17 cellular contexts compared by ENCODE assay signal in genomic region chr10:86752311-86752710, GRCh38. TPM values are rescaled to one million over a fixed set of nuclear protein-coding genes. Genes with fewer than 3 reads are reported as not detected.
DNase-seq lines count a peak whose midpoint lies in the region; ATAC-seq and TF ChIP-seq lines count a peak whose summit lies in the region.
"Had no signal": no experiment of that assay in that cellular context is flagged by ENCODE, and none has a peak within 500 bp of the region (broad histone marks: within the 10 kb centered on the region; RNA-seq: fewer than 3 reads in every experiment).

No MANE protein-coding gene starts in this region.

- H3K36me3 Mint-ChIP-seq in H9 (ENCODE audit: insufficient read depth in 1 of 3, low read depth in 3 of 3) (peaks cover 2 to 10% (median 3%) of the 10 kb centered on the region in 3 experiments; a peak in 5 of 7 replicates), T-helper 17 cell (ENCODE audit: low read depth) (peaks cover under 1% of the 10 kb centered on the region)

- no peaks in the 10 kb centered on the region for H3K9me3 Mint-ChIP-seq in H9
- H3K9me3 Mint-ChIP-seq: dendritic cell treated with granulocyte-macrophage colony-stimulating factor and Interleukin-4, amounts not matched to agents 40 ng/mL and 50 ng/mL, for 4 days had no signal

- H3K9ac ChIP-seq in H9 (ENCODE audit: extremely low read depth, insufficient read length, low read length) (no peak overlapping the region), muscle layer of colon (ENCODE audit: low read length) (no peak overlapping the region)

- H4K20me1 ChIP-seq in H9 (ENCODE audit: control insufficient read depth, insufficient read depth, insufficient read length): peaks cover 4% of the 10 kb centered on the region

- H2BK120ac ChIP-seq in H9 (ENCODE audit: low read depth, low read length, poor library complexity, severe bottlenecking): no peak overlapping the region

- H3K4me1 ChIP-seq in H9 (ENCODE audit: insufficient read depth, low read length): peaks cover 1% of the 10 kb centered on the region; the same call in 1 of the 2 replicates
- H3K4me1 ChIP-seq in muscle layer of colon (ENCODE audit: insufficient read depth, low read length): peaks cover 15% of the 10 kb centered on the region

- H3K9me3 ChIP-seq in H9 (ENCODE audit: control insufficient read depth, low read depth, low read length) (no peaks in the 10 kb centered on the region), T-helper 17 cell (ENCODE audit: control insufficient read depth, low read length, poor library complexity, severe bottlenecking) (no peaks in the 10 kb centered on the region), muscle layer of colon (ENCODE audit: low read length) (no peaks in the 10 kb centered on the region)
- H3K9me3 ChIP-seq: neutrophil had no signal

- no peak overlapping the region for H3K4ac ChIP-seq in H9 (ENCODE audit: low read depth, low read length)

- H3T11ph ChIP-seq in H9 (ENCODE audit: low read length): no peak overlapping the region

- H2BK15ac ChIP-seq in H9 (ENCODE audit: low read depth, low read length): no peak overlapping the region

- H3K27me3 Mint-ChIP-seq in H9 (ENCODE audit: low read depth) (no peaks in the 10 kb centered on the region), T-helper 17 cell (no peaks in the 10 kb centered on the region)

- H4K8ac ChIP-seq in H9 (replicated peaks; ENCODE audit: insufficient read length, low read depth, low read length): no peak overlapping the region

- H4K5ac ChIP-seq in H9 (ENCODE audit: insufficient read length, low read depth, low read length): no peak overlapping the region

- H3K4me2 ChIP-seq in H9 (ENCODE audit: insufficient read depth, insufficient read length, low read length): no peak overlapping the region

- no peak overlapping the region for H2BK20ac ChIP-seq in H9 (ENCODE audit: low read depth, low read length, poor library complexity, severe bottlenecking)

- no peak overlapping the region for H3K4me3 ChIP-seq in muscle layer of colon (ENCODE audit: low read depth in 1 of 2, low read length in 2 of 2)

- no peak overlapping the region for H3K27ac ChIP-seq in H9 (ENCODE audit: insufficient read length, low read depth, low read length)
- peak overlapping the region; percentile 47 for H3K27ac ChIP-seq in muscle layer of colon (ENCODE audit: low read depth, low read length)
- H3K27ac ChIP-seq: neutrophil had no signal

- H2AK5ac ChIP-seq in H9 (ENCODE audit: insufficient read length, low read length): no peak overlapping the region

- DNase-seq in COR-L47 (lab: John Stamatoyannopoulos, UW) (peak; percentile 20), H9 (no peak), T-helper 17 cell (no peak), kidney tubule cell (ENCODE audit: low spot score) (no peak), putamen (ENCODE audit: low spot score) (no peak), NCI-H1436 treated with DMSO at 0.1 percent for 48 hours (lab: John Stamatoyannopoulos, UW) (no peak)
- DNase-seq: activated CD4-positive, alpha-beta T cell treated with anti-CD3 and anti-CD28 coated beads for 1 hour; activated naive CD4-positive, alpha-beta T cell; Calu3; NCI-H345; right cardiac atrium; SHP77; stimulated activated CD4-positive, alpha-beta T cell treated with anti-CD3 and anti-CD28 coated beads, Interleukin-2, amount 100 ng/mL, for 24 hours; substantia nigra had no signal

- H2BK5ac ChIP-seq in H9 (ENCODE audit: insufficient read length, low read length): peak overlapping the region; percentile 4

- H3K4me1 Mint-ChIP-seq in H9: peaks cover 30 to 31% of the 10 kb centered on the region in 2 experiments
- H3K4me1 Mint-ChIP-seq in T-helper 17 cell: peaks cover 15% of the 10 kb centered on the region

- H3K36me3 ChIP-seq in muscle layer of colon (ENCODE audit: insufficient read depth, low read length): no peaks in the 10 kb centered on the region
- H3K36me3 ChIP-seq: neutrophil had no signal

- H3K23me2 ChIP-seq in H9 (ENCODE audit: insufficient read length, low read depth, low read length, poor library complexity, severe bottlenecking): no peaks in the 10 kb centered on the region

- no peak overlapping the region for H3K56ac ChIP-seq in H9 (ENCODE audit: insufficient read length, low read depth, low read length)

- H4K91ac ChIP-seq in H9 (ENCODE audit: insufficient read length, low read depth, low read length): no peak overlapping the region

- TF ChIP-seq CTCF in H9 (conservative IDR thresholded peaks at IDR 0.05): no peak

- peak overlapping the region; percentile 71 to 89 (median 82); a peak in 4 of 7 replicates for H3K27ac Mint-ChIP-seq in H9
- H3K27ac Mint-ChIP-seq in T-helper 17 cell: peak overlapping the region; percentile 45
- H3K27ac Mint-ChIP-seq: dendritic cell treated with granulocyte-macrophage colony-stimulating factor and Interleukin-4, amounts not matched to agents 40 ng/mL and 50 ng/mL, for 4 days had no signal

- H3K79me1 ChIP-seq in H9 (ENCODE audit: insufficient read depth, low read depth, low read length, poor library complexity, severe bottlenecking): no peaks in the 10 kb centered on the region

- H3K27me3 ChIP-seq in H9 (ENCODE audit: insufficient read depth, low read length) (no peaks in the 10 kb centered on the region), muscle layer of colon (ENCODE audit: control insufficient read depth in 1 of 2, insufficient read depth in 2 of 2, low read length in 2 of 2) (no peaks in the 10 kb centered on the region)

- H3K23ac ChIP-seq in H9 (ENCODE audit: insufficient read length, low read depth, low read length): no peak overlapping the region

- no peak overlapping the region for H3K14ac ChIP-seq in H9 (ENCODE audit: insufficient read depth, low read length)

- no peak overlapping the region for H2AFZ ChIP-seq in H9 (ENCODE audit: low read length)

- H2BK12ac ChIP-seq in H9 (ENCODE audit: insufficient read length, low read depth, low read length): no peak overlapping the region

- peaks cover 10% of the 10 kb centered on the region for H3K79me2 ChIP-seq in H9 (ENCODE audit: insufficient read depth, low read length)

- no peak for ATAC-seq in T-helper 17 cell
- ATAC-seq: right cardiac atrium had no signal

- H3K4me3 Mint-ChIP-seq in H9 (no peak overlapping the region), T-helper 17 cell (no peak overlapping the region)
- H3K4me3 Mint-ChIP-seq: dendritic cell treated with granulocyte-macrophage colony-stimulating factor and Interleukin-4, amounts not matched to agents 40 ng/mL and 50 ng/mL, for 4 days had no signal

- H3K18ac ChIP-seq in H9 (ENCODE audit: insufficient read length, low read depth, low read length): no peak overlapping the region

- no CpG with 5 or more reads among the region's 4 CpGs for WGBS in H9 (ENCODE audit: extremely low coverage, insufficient read length, low lambda C conversion rate)

RNA-seq across cellular contexts. Expression of gene BMPR1A, which starts 4.1 kb away (rescaled TPM):
- total RNA-seq in H9 (2021) (138 and 145 TPM in 2 replicates), T-helper 17 cell (10 to 100 TPM in 1 of 2 donors, 1 to 10 TPM in 1; 7.6 to 14.8 TPM)
